8 cellular contexts compared by ENCODE assay signal in genomic region chr16:9072806-9073341, GRCh38. TPM values are rescaled to one million over a fixed set of nuclear protein-coding genes. Genes with fewer than 3 reads are reported as not detected.
A peak's percentile ranks its signal among the peaks of the same experiment; 100 is the strongest.
DNase-seq lines count a peak whose midpoint lies in the region; ATAC-seq and TF ChIP-seq lines count a peak whose summit lies in the region.

No MANE protein-coding gene starts in this region.

- ATAC-seq in HG03442 (IDR thresholded peaks at IDR 0.05; ENCODE audit: unreplicated experiment): peak; percentile 58

- intact Hi-C loops in activated T-helper 1 cell treated with anti-CD3 and anti-CD28 coated beads, Interleukin-12 subunit alpha, Interleukin-12 subunit beta, Interleukin-2, Interleukin-4 antibody, amounts not matched to agents 30 ng/mL and 10 ng/mL and 1 ng/mL, durations not matched to agents 14 hours and 24 hours and 36 hours (cut with micrococcal nuclease): loop anchor here (2.0 kb wide), 2 partner anchors 18 to 26 kb away; partner anchors contain the start of gene HAPSTR1

- H3K4me3 Mint-ChIP-seq in activated T-helper 1 cell treated with anti-CD3 and anti-CD28 coated beads, Interleukin-12 subunit alpha, Interleukin-12 subunit beta, Interleukin-2, Interleukin-4 antibody, amounts not matched to agents 30 ng/mL and 10 ng/mL and 1 ng/mL, durations not matched to agents 14 hours and 24 hours and 36 hours: no peak overlapping the region
- no peak overlapping the region for H3K4me3 Mint-ChIP-seq in immature natural killer cell

- H2AFZ ChIP-seq in smooth muscle cell (ENCODE audit: low read depth): no peak overlapping the region

- H3K4me3 ChIP-seq in smooth muscle cell: no peak overlapping the region

- no peaks in the 10 kb centered on the region for H3K9me3 ChIP-seq in smooth muscle cell (replicated peaks; ENCODE audit: low read depth)

- peak overlapping the region; percentile 73 for H3K27ac Mint-ChIP-seq in activated T-helper 1 cell treated with anti-CD3 and anti-CD28 coated beads, Interleukin-12 subunit alpha, Interleukin-12 subunit beta, Interleukin-2, Interleukin-4 antibody, amounts not matched to agents 30 ng/mL and 10 ng/mL and 1 ng/mL, durations not matched to agents 14 hours and 24 hours and 36 hours
- no peak overlapping the region for H3K27ac Mint-ChIP-seq in immature natural killer cell

- peaks cover 8% of the 10 kb centered on the region for H3K36me3 Mint-ChIP-seq in activated T-helper 1 cell treated with anti-CD3 and anti-CD28 coated beads, Interleukin-12 subunit alpha, Interleukin-12 subunit beta, Interleukin-2, Interleukin-4 antibody, amounts not matched to agents 30 ng/mL and 10 ng/mL and 1 ng/mL, durations not matched to agents 14 hours and 24 hours and 36 hours (ENCODE audit: low read depth)
- H3K36me3 Mint-ChIP-seq in immature natural killer cell: peaks cover 0 to 7% (median 0%) of the 10 kb centered on the region in 3 donors

- 22% methylated on average over 6 of the region's 6 CpGs for WGBS in smooth muscle cell (ENCODE audit: low lambda C conversion rate)

- no peaks in the 10 kb centered on the region for H3K4me1 ChIP-seq in smooth muscle cell (ENCODE audit: low read depth)

- H3F3A ChIP-seq in smooth muscle cell (ENCODE audit: low read depth): peaks cover 11% of the 10 kb centered on the region

- H3K4me2 ChIP-seq in smooth muscle cell: peak overlapping the region; percentile 52

- H4K20me1 ChIP-seq in smooth muscle cell (ENCODE audit: low read depth): no peaks in the 10 kb centered on the region

- H3K4me1 Mint-ChIP-seq in activated T-helper 1 cell treated with anti-CD3 and anti-CD28 coated beads, Interleukin-12 subunit alpha, Interleukin-12 subunit beta, Interleukin-2, Interleukin-4 antibody, amounts not matched to agents 30 ng/mL and 10 ng/mL and 1 ng/mL, durations not matched to agents 14 hours and 24 hours and 36 hours (ENCODE audit: low read depth): peaks cover 34% of the 10 kb centered on the region
- peaks cover 11 to 13% of the 10 kb centered on the region in 2 donors for H3K4me1 Mint-ChIP-seq in immature natural killer cell

- H3K36me3 ChIP-seq in smooth muscle cell (ENCODE audit: low read depth): no peaks in the 10 kb centered on the region

- DNase-seq in activated CD4-positive, alpha-beta T cell treated with anti-CD3 and anti-CD28 coated beads for 4 hours: peak; percentile 4 to 15
- no peak for DNase-seq in activated CD4-positive, alpha-beta T cell treated with anti-CD3 and anti-CD28 coated beads for 1 hour
- no peak for DNase-seq in activated T-helper 1 cell treated with anti-CD3 and anti-CD28 coated beads, Interleukin-12 subunit alpha, Interleukin-12 subunit beta, Interleukin-2, Interleukin-4 antibody, amounts not matched to agents 30 ng/mL and 10 ng/mL and 1 ng/mL, durations not matched to agents 14 hours and 24 hours and 36 hours (ENCODE audit: low spot score)
- DNase-seq in smooth muscle cell (lab: John Stamatoyannopoulos, UW; ENCODE audit: unreplicated experiment) (no peak), NCI-H1105 (lab: John Stamatoyannopoulos, UW) (no peak), NOMO-1 treated with dmso at 0.1 percent for 144 hours (lab: John Stamatoyannopoulos, UW; ENCODE audit: unreplicated experiment) (no peak), immature natural killer cell (no peak)

- no peaks in the 10 kb centered on the region for H3K27me3 ChIP-seq in smooth muscle cell (ENCODE audit: low read depth)

- no peaks in the 10 kb centered on the region for H3K79me2 ChIP-seq in smooth muscle cell (ENCODE audit: low read depth)

- peak overlapping the region; percentile 87 for H3K27ac ChIP-seq in smooth muscle cell (ENCODE audit: low read depth)

- no peak for TF ChIP-seq CTCF in smooth muscle cell (IDR thresholded peaks at IDR 0.05; ENCODE audit: borderline replicate concordance, insufficient read depth, poor library complexity, severe bottlenecking)

- H3K9me3 Mint-ChIP-seq in activated T-helper 1 cell treated with anti-CD3 and anti-CD28 coated beads, Interleukin-12 subunit alpha, Interleukin-12 subunit beta, Interleukin-2, Interleukin-4 antibody, amounts not matched to agents 30 ng/mL and 10 ng/mL and 1 ng/mL, durations not matched to agents 14 hours and 24 hours and 36 hours: peaks cover 21% of the 10 kb centered on the region
- peaks cover 0 to 7% (median 0%) of the 10 kb centered on the region in 6 donors for H3K9me3 Mint-ChIP-seq in immature natural killer cell

- peak overlapping the region; percentile 37 for H3K9ac ChIP-seq in smooth muscle cell (ENCODE audit: low read depth)

- H3K27me3 Mint-ChIP-seq in activated T-helper 1 cell treated with anti-CD3 and anti-CD28 coated beads, Interleukin-12 subunit alpha, Interleukin-12 subunit beta, Interleukin-2, Interleukin-4 antibody, amounts not matched to agents 30 ng/mL and 10 ng/mL and 1 ng/mL, durations not matched to agents 14 hours and 24 hours and 36 hours (ENCODE audit: insufficient read depth): no peaks in the 10 kb centered on the region
- H3K27me3 Mint-ChIP-seq in immature natural killer cell (ENCODE audit: low read depth in 3 of 3): peaks cover 0 to 4% (median 2%) of the 10 kb centered on the region in 3 donors

RNA-seq across cellular contexts. Expression of gene HAPSTR1, which starts 18.6 kb away (rescaled TPM):
- 55.2 and 59.1 TPM in 2 replicates for total RNA-seq in activated T-helper 1 cell treated with anti-CD3 and anti-CD28 coated beads, Interleukin-12 subunit alpha, Interleukin-12 subunit beta, Interleukin-2, Interleukin-4 antibody, amounts not matched to agents 30 ng/mL and 10 ng/mL and 1 ng/mL, durations not matched to agents 14 hours and 24 hours and 36 hours
- total RNA-seq in smooth muscle cell: 77.5 and 86.7 TPM in 2 replicates
- polyA plus RNA-seq in smooth muscle cell (26.7 and 29.1 TPM in 2 replicates), immature natural killer cell (10 to 100 TPM in 1 of 3 donors, 1 to 10 TPM in 2; 4.9 to 20.2 (median 6.1) TPM)

Comparison
In these comparisons a context has a peak if more than half of its experiments do, and no peak if none do; other contexts are left out.
1. DNase-seq: peak in activated CD4-positive, alpha-beta T cell treated with anti-CD3 and anti-CD28 coated beads for 4 hours (2 of 2); none in activated CD4-positive, alpha-beta T cell treated with anti-CD3 and anti-CD28 coated beads for 1 hour (single experiment), activated T-helper 1 cell treated with anti-CD3 and anti-CD28 coated beads, Interleukin-12 subunit alpha, Interleukin-12 subunit beta, Interleukin-2, Interleukin-4 antibody, amounts not matched to agents 30 ng/mL and 10 ng/mL and 1 ng/mL, durations not matched to agents 14 hours and 24 hours and 36 hours (single experiment), smooth muscle cell (single experiment), NCI-H1105 (single experiment), NOMO-1 treated with dmso at 0.1 percent for 144 hours (single experiment) and immature natural killer cell (0 of 3).